In genomic region chr3:184135149-184135910, GRCh38 we compare ENCODE assay signal across 8 cellular contexts. TPM values are rescaled to one million over a fixed set of nuclear protein-coding genes. Genes with fewer than 3 reads are reported as not detected.
DNase-seq lines count a peak whose midpoint lies in the region; TF ChIP-seq lines count a peak whose summit lies in the region.

Gene EIF2B5, plus strand, starts transcription at chr3:184135358. Its CDS starts 28 bp downstream, at chr3:184135386.

- no peak for TF ChIP-seq POLR2A in testis (IDR thresholded peaks at IDR 0.05)

- H3K4me1 ChIP-seq in testis, result peaks cover 16% of the 10 kb centered on the region

- H3K4me3 Mint-ChIP-seq in activated naive CD4-positive, alpha-beta T cell treated with anti-CD3 and anti-CD28 coated beads, Interleukin-2, amount 10 ng/mL, durations not matched to agents 7 days and 5 days, result peak within 1 kb of the TSS; percentile 96

- no peaks in the 10 kb centered on the region for H3K9me3 Mint-ChIP-seq in activated naive CD4-positive, alpha-beta T cell treated with anti-CD3 and anti-CD28 coated beads, Interleukin-2, amount 10 ng/mL, durations not matched to agents 7 days and 5 days

- CTCF ChIA-PET in activated naive CD4-positive, alpha-beta T cell treated with anti-CD3 and anti-CD28 coated beads, Interleukin-2, amount 10 ng/mL, durations not matched to agents 7 days and 5 days (lab: Charles Lee), result interaction anchor here (0.6 to 0.9 kb wide), 2 partner anchors 9 to 55 kb away, joined by 3 read pairs; no protein-coding TSS in a partner anchor

- H3K4me3 ChIP-seq in GM06990 (replicated peaks; ENCODE audit: low read depth, low read length) (peak within 1 kb of the TSS; percentile 100), HFF-Myc (replicated peaks; ENCODE audit: low read depth, low read length) (peak within 1 kb of the TSS; percentile 99), testis (peak within 1 kb of the TSS; percentile 71 to 89)

- H3K27me3 ChIP-seq in GM06990 (replicated peaks; ENCODE audit: control insufficient read depth, insufficient read depth, low read length), result no peaks in the 10 kb centered on the region
- no peaks in the 10 kb centered on the region for H3K27me3 ChIP-seq in testis

- no peaks in the 10 kb centered on the region for H3K9me3 ChIP-seq in testis

- peaks cover 3% of the 10 kb centered on the region; the same call in 1 of the 2 replicates for H3K36me3 ChIP-seq in GM06990 (ENCODE audit: control insufficient read depth, insufficient read depth, low read length)
- no peaks in the 10 kb centered on the region for H3K36me3 ChIP-seq in testis (ENCODE audit: low read depth, missing control alignments)

- H3K27ac Mint-ChIP-seq in activated naive CD4-positive, alpha-beta T cell treated with anti-CD3 and anti-CD28 coated beads, Interleukin-2, amount 10 ng/mL, durations not matched to agents 7 days and 5 days, result peak within 1 kb of the TSS; percentile 94

- TF ChIP-seq CTCF in GM06990 (IDR thresholded peaks at IDR 0.05; ENCODE audit: insufficient read depth, low read length, poor library complexity, severe bottlenecking) (peak; percentile 46), HFF-Myc (IDR thresholded peaks at IDR 0.05; ENCODE audit: low read depth, low read length, missing control alignments) (peak; percentile 34), testis (IDR thresholded peaks at IDR 0.05) (peak; percentile 24 to 33 (median 30))

- DNase-seq in GM06990 (ENCODE audit: extremely low read depth, insufficient read length) (peak; percentile 85), HFF-Myc (ENCODE audit: extremely low read depth, low read depth) (peak; percentile 89), NAMALWA (ENCODE audit: low spot score) (peak; percentile 92), SK-N-DZ (ENCODE audit: low spot score) (peak; percentile 98), germinal center (ENCODE audit: low spot score) (peak; percentile 87), occipital lobe (lab: John Stamatoyannopoulos, UW) (peak; percentile 88), testis (peak; percentile 97)
- peak; percentile 92 for DNase-seq in activated naive CD4-positive, alpha-beta T cell treated with anti-CD3 and anti-CD28 coated beads, Interleukin-2, amount 10 ng/mL, durations not matched to agents 7 days and 5 days

- H3K27ac ChIP-seq in testis, result peak within 1 kb of the TSS; percentile 46 to 86

- peaks cover 34% of the 10 kb centered on the region for H3K4me1 Mint-ChIP-seq in activated naive CD4-positive, alpha-beta T cell treated with anti-CD3 and anti-CD28 coated beads, Interleukin-2, amount 10 ng/mL, durations not matched to agents 7 days and 5 days

- H3K27me3 Mint-ChIP-seq in activated naive CD4-positive, alpha-beta T cell treated with anti-CD3 and anti-CD28 coated beads, Interleukin-2, amount 10 ng/mL, durations not matched to agents 7 days and 5 days, result peaks cover 20% of the 10 kb centered on the region

- peaks cover 21% of the 10 kb centered on the region for H3K36me3 Mint-ChIP-seq in activated naive CD4-positive, alpha-beta T cell treated with anti-CD3 and anti-CD28 coated beads, Interleukin-2, amount 10 ng/mL, durations not matched to agents 7 days and 5 days

- 1% methylated on average over 26 to 54 of the region's 56 CpGs for WGBS in testis, 2 donors

- intact Hi-C loops in testis (cut with DNase I; ENCODE audit: low total_unique reads), result no loop called here

RNA-seq across cellular contexts. Expression of gene EIF2B5, which starts in this region (rescaled TPM):
- polyA plus RNA-seq in SK-N-DZ (2014; cell fraction: cytosol; rRNA removed), result 87.0 and 101 TPM in 2 replicates
- polyA plus RNA-seq in SK-N-DZ (2014; cell fraction: nucleus; rRNA removed), result 194 and 198 TPM in 2 replicates
- total RNA-seq in occipital lobe (45.5 TPM), testis (10 to 100 TPM; 37.2 to 48.1 TPM)
- polyA plus RNA-seq in testis (ENCODE audit: insufficient read depth, low read depth, low replicate concordance), result 36.7 TPM

Comparison
In these comparisons a context has a peak if more than half of its experiments do, and no peak if none do; other contexts are left out.
1. Peak in every context shown above with its lines: DNase-seq, H3K4me3 ChIP-seq and H3K27ac ChIP-seq.